ENCODE assay signal across 36 cellular contexts in the genomic region with DNA sequence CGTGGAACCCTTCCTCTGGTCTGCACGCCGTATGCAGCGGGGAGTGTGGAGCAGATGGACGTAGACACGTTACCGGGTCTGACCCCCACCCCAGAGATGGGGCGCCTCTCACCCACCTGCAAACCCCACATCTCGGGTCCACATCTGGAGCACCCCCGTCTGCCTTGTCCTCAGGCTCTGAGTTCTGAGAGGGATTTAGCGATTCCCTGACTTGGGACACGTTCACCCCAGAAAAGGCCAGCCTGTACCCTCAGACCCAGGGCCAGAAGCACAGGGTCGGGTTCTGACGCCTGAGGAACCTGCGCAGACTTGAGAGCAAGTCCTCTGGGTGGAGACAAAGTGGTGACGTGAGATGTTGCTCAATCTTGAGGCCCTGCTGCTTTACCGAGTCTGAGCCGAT.
"Had no signal": no experiment of that assay in that cellular context is flagged by ENCODE, and none has a peak within 500 bp of the region (broad histone marks: within the 10 kb centered on the region; RNA-seq: fewer than 3 reads in every experiment).

No MANE protein-coding gene starts in this region.

- H3K9me3 Mint-ChIP-seq: activated CD4-positive, alpha-beta memory T cell treated with anti-CD3 and anti-CD28 coated beads for 36 hours; activated naive CD4-positive, alpha-beta T cell treated with anti-CD3 and anti-CD28 coated beads for 36 hours; activated naive CD4-positive, alpha-beta T cell treated with anti-CD3 and anti-CD28 coated beads, Interleukin-2, amount 50 U/mL, for 24 hours; activated naive CD8-positive, alpha-beta T cell treated with anti-CD3 and anti-CD28 coated beads for 36 hours; activated T-helper 1 cell treated with anti-CD3 and anti-CD28 coated beads, Interleukin-12 subunit alpha, Interleukin-12 subunit beta, Interleukin-2, Interleukin-4 antibody, amounts not matched to agents 30 ng/mL and 10 ng/mL and 1 ng/mL, durations not matched to agents 14 hours and 24 hours and 36 hours; activated T-helper 2 cell treated with anti-CD3 and anti-CD28 coated beads, Interferon-gamma antibody, Interleukin-2, Interleukin-4, amounts not matched to agents 10 μg/mL and 5 μg/mL and 100 μg/mL, durations not matched to agents 14 hours and 24 hours and 36 hours had no signal

- ATAC-seq: activated CD4-positive, alpha-beta T cell treated with anti-CD3 and anti-CD28 coated beads for 36 hours; activated CD8-positive, alpha-beta memory T cell treated with anti-CD3 and anti-CD28 coated beads, Interleukin-2, amount 10 ng/mL, durations not matched to agents 7 days and 5 days; activated CD8-positive, alpha-beta T cell treated with anti-CD3 and anti-CD28 coated beads, Interleukin-2, amount 10 ng/mL, durations not matched to agents 7 days and 5 days; activated naive CD8-positive, alpha-beta T cell treated with anti-CD3 and anti-CD28 coated beads, Interleukin-2, amount 50 U/mL, for 24 hours; body of pancreas; effector memory CD8-positive, alpha-beta T cell; foreskin keratinocyte; gastrocnemius medialis; T-helper 17 cell had no signal

- H3K27ac ChIP-seq: adrenal gland, body of pancreas, esophagus muscularis mucosa, foreskin keratinocyte, gastrocnemius medialis had no signal

- H3K27ac Mint-ChIP-seq: activated CD4-positive, alpha-beta memory T cell treated with anti-CD3 and anti-CD28 coated beads for 36 hours; activated CD4-positive, alpha-beta T cell treated with anti-CD3 and anti-CD28 coated beads for 36 hours; activated CD4-positive, alpha-beta T cell treated with anti-CD3 and anti-CD28 coated beads, Interleukin-2, amount 10 ng/mL, durations not matched to agents 24 days and 14 days; activated CD8-positive, alpha-beta memory T cell treated with anti-CD3 and anti-CD28 coated beads, Interleukin-2, amount 10 ng/mL, durations not matched to agents 7 days and 5 days; activated CD8-positive, alpha-beta T cell treated with anti-CD3 and anti-CD28 coated beads, Interleukin-2, amount 10 ng/mL, durations not matched to agents 7 days and 5 days; activated naive CD4-positive, alpha-beta T cell treated with anti-CD3 and anti-CD28 coated beads for 36 hours; activated naive CD4-positive, alpha-beta T cell treated with anti-CD3 and anti-CD28 coated beads, Interleukin-2, amount 50 U/mL, for 24 hours; activated naive CD8-positive, alpha-beta T cell treated with anti-CD3 and anti-CD28 coated beads for 36 hours; activated naive CD8-positive, alpha-beta T cell treated with anti-CD3 and anti-CD28 coated beads, Interleukin-2, amount 50 U/mL, for 24 hours; activated T-helper 1 cell treated with anti-CD3 and anti-CD28 coated beads, Interleukin-12 subunit alpha, Interleukin-12 subunit beta, Interleukin-2, Interleukin-4 antibody, amounts not matched to agents 30 ng/mL and 10 ng/mL and 1 ng/mL, durations not matched to agents 14 hours and 24 hours and 36 hours; activated T-helper 2 cell treated with anti-CD3 and anti-CD28 coated beads, Interferon-gamma antibody, Interleukin-2, Interleukin-4, amounts not matched to agents 10 μg/mL and 5 μg/mL and 100 μg/mL, durations not matched to agents 14 hours and 24 hours and 36 hours; effector memory CD8-positive, alpha-beta T cell; T-helper 17 cell; T-helper 2 cell treated with Interferon-gamma antibody and Interleukin-4, amounts not matched to agents 5 μg/mL and 100 μg/mL, for 36 hours had no signal

- H3K36me3 ChIP-seq: adrenal gland, esophagus muscularis mucosa, gastrocnemius medialis had no signal

- DNase-seq: activated CD4-positive, alpha-beta memory T cell treated with anti-CD3 and anti-CD28 coated beads for 36 hours; activated CD4-positive, alpha-beta T cell treated with anti-CD3 and anti-CD28 coated beads for 36 hours; activated CD4-positive, alpha-beta T cell treated with anti-CD3 and anti-CD28 coated beads, Interleukin-2, amount 10 ng/mL, durations not matched to agents 24 days and 14 days; activated CD4-positive, CD25-positive, alpha-beta regulatory T cell; activated CD4-positive, CD25-positive, alpha-beta regulatory T cell treated with anti-CD3 and anti-CD28 coated beads, Interleukin-2, amount 50 U/mL, for 72 hours; activated CD8-positive, alpha-beta memory T cell treated with anti-CD3 and anti-CD28 coated beads, Interleukin-2, amount 10 ng/mL, durations not matched to agents 7 days and 5 days; activated CD8-positive, alpha-beta memory T cell treated with anti-CD3 and anti-CD28 coated beads, Interleukin-2, amount 50 U/mL, for 4 hours; activated CD8-positive, alpha-beta T cell treated with anti-CD3 and anti-CD28 coated beads, Interleukin-2, amount 10 ng/mL, durations not matched to agents 7 days and 5 days; activated effector memory CD4-positive, alpha-beta T cell treated with anti-CD3 and anti-CD28 coated beads, Interleukin-2, amount 50 U/mL, for 16 hours; activated naive CD4-positive, alpha-beta T cell treated with anti-CD3 and anti-CD28 coated beads for 36 hours; activated naive CD8-positive, alpha-beta T cell treated with anti-CD3 and anti-CD28 coated beads for 36 hours; activated naive CD8-positive, alpha-beta T cell treated with anti-CD3 and anti-CD28 coated beads, Interleukin-2, amount 50 U/mL, for 24 hours; activated T-cell treated with anti-CD3 and anti-CD28 coated beads, Interleukin-2, amount 50 U/mL, for 1 hour; activated T-cell treated with anti-CD3 and anti-CD28 coated beads, Interleukin-2, amount 50 U/mL, for 48 hours; adrenal gland; amygdala; aorta; body of pancreas; caudate nucleus; cortex of kidney; dermis blood vessel endothelial cell; effector CD4-positive, alpha-beta T cell; effector memory CD8-positive, alpha-beta T cell; erythroblast; foreskin keratinocyte; gastrocnemius medialis; glutamatergic neuron; T-helper 1 cell; T-helper 17 cell; T1000 had no signal

- H3K4me3 Mint-ChIP-seq: activated CD4-positive, alpha-beta memory T cell treated with anti-CD3 and anti-CD28 coated beads for 36 hours; activated CD4-positive, alpha-beta T cell treated with anti-CD3 and anti-CD28 coated beads for 36 hours; activated CD4-positive, alpha-beta T cell treated with anti-CD3 and anti-CD28 coated beads, Interleukin-2, amount 10 ng/mL, durations not matched to agents 24 days and 14 days; activated CD8-positive, alpha-beta memory T cell treated with anti-CD3 and anti-CD28 coated beads, Interleukin-2, amount 10 ng/mL, durations not matched to agents 7 days and 5 days; activated CD8-positive, alpha-beta T cell treated with anti-CD3 and anti-CD28 coated beads, Interleukin-2, amount 10 ng/mL, durations not matched to agents 7 days and 5 days; activated naive CD4-positive, alpha-beta T cell treated with anti-CD3 and anti-CD28 coated beads for 36 hours; activated naive CD4-positive, alpha-beta T cell treated with anti-CD3 and anti-CD28 coated beads, Interleukin-2, amount 50 U/mL, for 24 hours; activated naive CD8-positive, alpha-beta T cell treated with anti-CD3 and anti-CD28 coated beads for 36 hours; activated naive CD8-positive, alpha-beta T cell treated with anti-CD3 and anti-CD28 coated beads, Interleukin-2, amount 50 U/mL, for 24 hours; activated T-helper 1 cell treated with anti-CD3 and anti-CD28 coated beads, Interleukin-12 subunit alpha, Interleukin-12 subunit beta, Interleukin-2, Interleukin-4 antibody, amounts not matched to agents 30 ng/mL and 10 ng/mL and 1 ng/mL, durations not matched to agents 14 hours and 24 hours and 36 hours; effector memory CD8-positive, alpha-beta T cell; T-helper 17 cell; T-helper 2 cell treated with Interferon-gamma antibody and Interleukin-4, amounts not matched to agents 5 μg/mL and 100 μg/mL, for 36 hours had no signal

- H3K36me3 Mint-ChIP-seq: activated CD4-positive, alpha-beta memory T cell treated with anti-CD3 and anti-CD28 coated beads for 36 hours; activated CD8-positive, alpha-beta memory T cell treated with anti-CD3 and anti-CD28 coated beads, Interleukin-2, amount 10 ng/mL, durations not matched to agents 7 days and 5 days; activated naive CD4-positive, alpha-beta T cell treated with anti-CD3 and anti-CD28 coated beads, Interleukin-2, amount 50 U/mL, for 24 hours; activated naive CD8-positive, alpha-beta T cell treated with anti-CD3 and anti-CD28 coated beads for 36 hours had no signal

- H3K27me3 Mint-ChIP-seq: activated CD4-positive, alpha-beta memory T cell treated with anti-CD3 and anti-CD28 coated beads for 36 hours; activated CD8-positive, alpha-beta memory T cell treated with anti-CD3 and anti-CD28 coated beads, Interleukin-2, amount 10 ng/mL, durations not matched to agents 7 days and 5 days; activated naive CD4-positive, alpha-beta T cell treated with anti-CD3 and anti-CD28 coated beads, Interleukin-2, amount 50 U/mL, for 24 hours; activated naive CD8-positive, alpha-beta T cell treated with anti-CD3 and anti-CD28 coated beads for 36 hours had no signal

- H3K4me1 ChIP-seq: body of pancreas, esophagus muscularis mucosa, foreskin keratinocyte, gastrocnemius medialis had no signal

- H3K4me1 Mint-ChIP-seq: activated CD4-positive, alpha-beta T cell treated with anti-CD3 and anti-CD28 coated beads for 36 hours; activated CD4-positive, alpha-beta T cell treated with anti-CD3 and anti-CD28 coated beads, Interleukin-2, amount 10 ng/mL, durations not matched to agents 24 days and 14 days; activated CD8-positive, alpha-beta memory T cell treated with anti-CD3 and anti-CD28 coated beads, Interleukin-2, amount 10 ng/mL, durations not matched to agents 7 days and 5 days; activated naive CD4-positive, alpha-beta T cell treated with anti-CD3 and anti-CD28 coated beads, Interleukin-2, amount 50 U/mL, for 24 hours; activated naive CD8-positive, alpha-beta T cell treated with anti-CD3 and anti-CD28 coated beads for 36 hours; activated naive CD8-positive, alpha-beta T cell treated with anti-CD3 and anti-CD28 coated beads, Interleukin-2, amount 50 U/mL, for 24 hours; T-helper 17 cell had no signal

- H3K4me3 ChIP-seq: adrenal gland, body of pancreas, esophagus muscularis mucosa, gastrocnemius medialis had no signal

- FAIRE-seq: colon had no signal

- H3K27me3 ChIP-seq: adrenal gland, body of pancreas, foreskin keratinocyte, gastrocnemius medialis had no signal

- H3K9me3 ChIP-seq: adrenal gland, body of pancreas, esophagus muscularis mucosa, gastrocnemius medialis had no signal
